Comparison of ENCODE assay signal across 1 cellular context in genomic region chr11:46360878-46361277, GRCh38.
TF ChIP-seq lines count a peak whose summit lies in the region.

No MANE protein-coding gene starts in this region.

TF ChIP-seq in GM23338, 12 proteins besides CTCF, POLR2A, EP300 and RAD21 (continued from another document):
- TF ChIP-seq NANOG (IDR thresholded peaks at IDR 0.05; ENCODE audit: borderline replicate concordance) (no peak), CREB1 (CRISPR knock-in tag; IDR thresholded peaks at IDR 0.05; ENCODE audit: low read depth) (no peak), EZH2 (IDR thresholded peaks at IDR 0.05; ENCODE audit: low read depth, unreplicated experiment) (no peak), ZNF331 (CRISPR knock-in tag; IDR thresholded peaks at IDR 0.05; ENCODE audit: low read depth) (no peak), ETS1 (IDR thresholded peaks at IDR 0.05) (no peak), POLR2AphosphoS5 (IDR thresholded peaks at IDR 0.05; ENCODE audit: low read depth) (no peak), EZH2phosphoT487 (IDR thresholded peaks at IDR 0.05; ENCODE audit: unreplicated experiment) (no peak)
- TF ChIP-seq, protein P1, sequence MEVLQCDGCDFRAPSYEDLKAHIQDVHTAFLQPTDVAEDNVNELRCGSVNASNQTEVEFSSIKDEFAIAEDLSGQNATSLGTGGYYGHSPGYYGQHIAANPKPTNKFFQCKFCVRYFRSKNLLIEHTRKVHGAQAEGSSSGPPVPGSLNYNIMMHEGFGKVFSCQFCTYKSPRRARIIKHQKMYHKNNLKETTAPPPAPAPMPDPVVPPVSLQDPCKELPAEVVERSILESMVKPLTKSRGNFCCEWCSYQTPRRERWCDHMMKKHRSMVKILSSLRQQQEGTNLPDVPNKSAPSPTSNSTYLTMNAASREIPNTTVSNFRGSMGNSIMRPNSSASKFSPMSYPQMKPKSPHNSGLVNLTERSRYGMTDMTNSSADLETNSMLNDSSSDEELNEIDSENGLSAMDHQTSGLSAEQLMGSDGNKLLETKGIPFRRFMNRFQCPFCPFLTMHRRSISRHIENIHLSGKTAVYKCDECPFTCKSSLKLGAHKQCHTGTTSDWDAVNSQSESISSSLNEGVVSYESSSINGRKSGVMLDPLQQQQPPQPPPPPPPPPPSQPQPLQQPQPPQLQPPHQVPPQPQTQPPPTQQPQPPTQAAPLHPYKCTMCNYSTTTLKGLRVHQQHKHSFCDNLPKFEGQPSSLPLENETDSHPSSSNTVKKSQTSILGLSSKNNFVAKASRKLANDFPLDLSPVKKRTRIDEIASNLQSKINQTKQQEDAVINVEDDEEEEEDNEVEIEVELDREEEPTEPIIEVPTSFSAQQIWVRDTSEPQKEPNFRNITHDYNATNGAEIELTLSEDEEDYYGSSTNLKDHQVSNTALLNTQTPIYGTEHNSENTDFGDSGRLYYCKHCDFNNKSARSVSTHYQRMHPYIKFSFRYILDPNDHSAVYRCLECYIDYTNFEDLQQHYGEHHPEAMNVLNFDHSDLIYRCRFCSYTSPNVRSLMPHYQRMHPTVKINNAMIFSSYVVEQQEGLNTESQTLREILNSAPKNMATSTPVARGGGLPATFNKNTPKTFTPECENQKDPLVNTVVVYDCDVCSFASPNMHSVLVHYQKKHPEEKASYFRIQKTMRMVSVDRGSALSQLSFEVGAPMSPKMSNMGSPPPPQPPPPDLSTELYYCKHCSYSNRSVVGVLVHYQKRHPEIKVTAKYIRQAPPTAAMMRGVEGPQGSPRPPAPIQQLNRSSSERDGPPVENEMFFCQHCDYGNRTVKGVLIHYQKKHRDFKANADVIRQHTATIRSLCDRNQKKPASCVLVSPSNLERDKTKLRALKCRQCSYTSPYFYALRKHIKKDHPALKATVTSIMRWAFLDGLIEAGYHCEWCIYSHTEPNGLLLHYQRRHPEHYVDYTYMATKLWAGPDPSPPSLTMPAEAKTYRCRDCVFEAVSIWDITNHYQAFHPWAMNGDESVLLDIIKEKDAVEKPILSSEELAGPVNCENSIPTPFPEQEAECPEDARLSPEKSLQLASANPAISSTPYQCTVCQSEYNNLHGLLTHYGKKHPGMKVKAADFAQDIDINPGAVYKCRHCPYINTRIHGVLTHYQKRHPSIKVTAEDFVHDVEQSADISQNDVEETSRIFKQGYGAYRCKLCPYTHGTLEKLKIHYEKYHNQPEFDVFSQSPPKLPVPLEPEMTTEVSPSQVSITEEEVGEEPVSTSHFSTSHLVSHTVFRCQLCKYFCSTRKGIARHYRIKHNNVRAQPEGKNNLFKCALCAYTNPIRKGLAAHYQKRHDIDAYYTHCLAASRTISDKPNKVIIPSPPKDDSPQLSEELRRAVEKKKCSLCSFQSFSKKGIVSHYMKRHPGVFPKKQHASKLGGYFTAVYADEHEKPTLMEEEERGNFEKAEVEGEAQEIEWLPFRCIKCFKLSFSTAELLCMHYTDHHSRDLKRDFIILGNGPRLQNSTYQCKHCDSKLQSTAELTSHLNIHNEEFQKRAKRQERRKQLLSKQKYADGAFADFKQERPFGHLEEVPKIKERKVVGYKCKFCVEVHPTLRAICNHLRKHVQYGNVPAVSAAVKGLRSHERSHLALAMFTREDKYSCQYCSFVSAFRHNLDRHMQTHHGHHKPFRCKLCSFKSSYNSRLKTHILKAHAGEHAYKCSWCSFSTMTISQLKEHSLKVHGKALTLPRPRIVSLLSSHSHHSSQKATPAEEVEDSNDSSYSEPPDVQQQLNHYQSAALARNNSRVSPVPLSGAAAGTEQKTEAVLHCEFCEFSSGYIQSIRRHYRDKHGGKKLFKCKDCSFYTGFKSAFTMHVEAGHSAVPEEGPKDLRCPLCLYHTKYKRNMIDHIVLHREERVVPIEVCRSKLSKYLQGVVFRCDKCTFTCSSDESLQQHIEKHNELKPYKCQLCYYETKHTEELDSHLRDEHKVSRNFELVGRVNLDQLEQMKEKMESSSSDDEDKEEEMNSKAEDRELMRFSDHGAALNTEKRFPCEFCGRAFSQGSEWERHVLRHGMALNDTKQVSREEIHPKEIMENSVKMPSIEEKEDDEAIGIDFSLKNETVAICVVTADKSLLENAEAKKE (CRISPR knock-in tag; IDR thresholded peaks at IDR 0.05): no peak
- TF ChIP-seq, protein P2, sequence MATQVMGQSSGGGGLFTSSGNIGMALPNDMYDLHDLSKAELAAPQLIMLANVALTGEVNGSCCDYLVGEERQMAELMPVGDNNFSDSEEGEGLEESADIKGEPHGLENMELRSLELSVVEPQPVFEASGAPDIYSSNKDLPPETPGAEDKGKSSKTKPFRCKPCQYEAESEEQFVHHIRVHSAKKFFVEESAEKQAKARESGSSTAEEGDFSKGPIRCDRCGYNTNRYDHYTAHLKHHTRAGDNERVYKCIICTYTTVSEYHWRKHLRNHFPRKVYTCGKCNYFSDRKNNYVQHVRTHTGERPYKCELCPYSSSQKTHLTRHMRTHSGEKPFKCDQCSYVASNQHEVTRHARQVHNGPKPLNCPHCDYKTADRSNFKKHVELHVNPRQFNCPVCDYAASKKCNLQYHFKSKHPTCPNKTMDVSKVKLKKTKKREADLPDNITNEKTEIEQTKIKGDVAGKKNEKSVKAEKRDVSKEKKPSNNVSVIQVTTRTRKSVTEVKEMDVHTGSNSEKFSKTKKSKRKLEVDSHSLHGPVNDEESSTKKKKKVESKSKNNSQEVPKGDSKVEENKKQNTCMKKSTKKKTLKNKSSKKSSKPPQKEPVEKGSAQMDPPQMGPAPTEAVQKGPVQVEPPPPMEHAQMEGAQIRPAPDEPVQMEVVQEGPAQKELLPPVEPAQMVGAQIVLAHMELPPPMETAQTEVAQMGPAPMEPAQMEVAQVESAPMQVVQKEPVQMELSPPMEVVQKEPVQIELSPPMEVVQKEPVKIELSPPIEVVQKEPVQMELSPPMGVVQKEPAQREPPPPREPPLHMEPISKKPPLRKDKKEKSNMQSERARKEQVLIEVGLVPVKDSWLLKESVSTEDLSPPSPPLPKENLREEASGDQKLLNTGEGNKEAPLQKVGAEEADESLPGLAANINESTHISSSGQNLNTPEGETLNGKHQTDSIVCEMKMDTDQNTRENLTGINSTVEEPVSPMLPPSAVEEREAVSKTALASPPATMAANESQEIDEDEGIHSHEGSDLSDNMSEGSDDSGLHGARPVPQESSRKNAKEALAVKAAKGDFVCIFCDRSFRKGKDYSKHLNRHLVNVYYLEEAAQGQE (IDR thresholded peaks at IDR 0.05; ENCODE audit: unreplicated experiment): no peak
